Comparison of ENCODE assay signal across 7 cellular contexts in the genomic region with DNA sequence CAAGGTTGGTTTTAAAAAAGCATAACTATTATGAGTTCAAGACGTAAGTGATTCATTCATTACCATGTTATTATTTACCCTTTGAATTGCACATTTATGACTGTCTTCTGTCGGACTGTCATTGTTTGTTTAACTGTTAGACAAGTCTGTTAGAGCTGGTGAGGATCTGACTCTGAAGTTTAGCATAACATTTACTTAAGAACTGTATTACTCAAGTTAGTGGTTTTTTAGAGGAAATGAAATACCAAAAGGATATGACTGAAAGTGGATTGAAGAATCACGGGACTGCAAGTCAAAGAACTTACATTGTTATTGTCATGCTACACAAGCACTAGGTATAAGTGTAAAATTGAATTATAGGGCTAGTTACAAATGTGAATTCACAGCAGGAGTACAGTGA. TPM values are rescaled to one million over a fixed set of nuclear protein-coding genes. Genes with fewer than 3 reads are reported as not detected.
DNase-seq lines count a peak whose midpoint lies in the region; ATAC-seq and TF ChIP-seq lines count a peak whose summit lies in the region.

No MANE protein-coding gene starts in this region.

- peak; percentile 51 for DNase-seq in OCI-LY7 (ENCODE audit: low spot score)
- peak; percentile 91 for DNase-seq in fibroblast of peridontal ligament (ENCODE audit: extremely low read depth)
- no peak for DNase-seq in upper lobe of right lung
- DNase-seq in NCI-H1048 (lab: John Stamatoyannopoulos, UW) = no peak
- no peak for DNase-seq in GM19238 (ENCODE audit: insufficient read length, low spot score)

- H3K9me3 ChIP-seq in OCI-LY7 (ENCODE audit: low read length) = no peaks in the 10 kb centered on the region
- H3K9me3 ChIP-seq in upper lobe of right lung = no peaks in the 10 kb centered on the region

- no peaks in the 10 kb centered on the region for H3K27me3 ChIP-seq in upper lobe of right lung

- peak overlapping the region; percentile 85 for H3K4me2 ChIP-seq in OCI-LY7 (ENCODE audit: low read length)

- H4K20me1 ChIP-seq in OCI-LY7 (ENCODE audit: insufficient read depth, low read length) = peaks cover 28% of the 10 kb centered on the region

- H2AFZ ChIP-seq in OCI-LY7 (ENCODE audit: low read length) = no peak overlapping the region

- CTCF ChIA-PET in OCI-LY7 (lab: Charles Lee; ENCODE audit: unreplicated experiment) = no interaction called here

- H3K27ac ChIP-seq in OCI-LY7 (ENCODE audit: low read depth, low read length, poor library complexity, severe bottlenecking) (peak overlapping the region; percentile 83), upper lobe of right lung (peak overlapping the region; percentile 95)

- POLR2A ChIA-PET in OCI-LY7 (lab: Charles Lee) = interaction anchor here (0.5 to 2.2 kb wide), 8 partner anchors 10 to 798 kb away, joined by 3 to 6 read pairs (median 4); no protein-coding TSS in a partner anchor

- ATAC-seq in GM18858 (IDR thresholded peaks at IDR 0.05; ENCODE audit: unreplicated experiment) (peak; percentile 63), HG02885 (IDR thresholded peaks at IDR 0.05; ENCODE audit: poor library complexity, unreplicated experiment) (peak; percentile 37), upper lobe of right lung (peak; percentile 18)

- 0 out of 2 replicates have a peak, but pooled peaks cover 5% of the 10 kb centered on the region for H3K36me3 ChIP-seq in OCI-LY7 (ENCODE audit: insufficient read depth, low read length)
- H3K36me3 ChIP-seq in upper lobe of right lung = no peaks in the 10 kb centered on the region

- BruUV-seq in OCI-LY7 (replicated peaks; lab: Mats Ljungman, UMichigan) = no TSS peak

- H3K4me1 ChIP-seq in OCI-LY7 (ENCODE audit: insufficient read depth, low read length, poor library complexity, severe bottlenecking) (peaks cover 80% of the 10 kb centered on the region), upper lobe of right lung (peaks cover 64% of the 10 kb centered on the region)

- intact Hi-C loops in OCI-LY7 (cut with micrococcal nuclease; ENCODE audit: unreplicated experiment) (loop anchor here (2.0 kb wide), 2 partner anchors 62 to 312 kb away; no protein-coding TSS in a partner anchor), upper lobe of right lung (cut with DNase I) (no loop called here)

- peak overlapping the region; percentile 92 for H3K4me3 ChIP-seq in OCI-LY7 (ENCODE audit: low read depth, low read length, poor library complexity, severe bottlenecking)
- peak overlapping the region; percentile 98 for H3K4me3 ChIP-seq in upper lobe of right lung

- peaks cover 82% of the 10 kb centered on the region for H3K79me2 ChIP-seq in OCI-LY7 (ENCODE audit: insufficient read depth, low read depth, low read length)

- no peaks in the 10 kb centered on the region for H3K9me2 ChIP-seq in OCI-LY7 (ENCODE audit: insufficient read depth, low read length)

- TF ChIP-seq CTCF in OCI-LY7 (conservative IDR thresholded peaks at IDR 0.05; ENCODE audit: low read length) = no peak
- TF ChIP-seq CTCF in upper lobe of right lung (IDR thresholded peaks at IDR 0.05) = no peak

RNA-seq across cellular contexts. Expression of gene CSGALNACT2, which starts 2.2 kb away (rescaled TPM):
- 13.2 and 16.7 TPM in 2 replicates for total RNA-seq in OCI-LY7 (2014; rRNA removed; shearing (Covaris generic))
- total RNA-seq in OCI-LY7 (2022) (33.6 and 38.8 TPM in 2 replicates), upper lobe of right lung (40.8 TPM)

Comparison
In these comparisons a context has a peak if more than half of its experiments do, and no peak if none do; other contexts are left out.
1. DNase-seq: peak in OCI-LY7 (single experiment) and fibroblast of peridontal ligament (single experiment); none in upper lobe of right lung (single experiment), NCI-H1048 (single experiment) and GM19238 (single experiment).
2. Peak in every context shown above with its lines, with median percentiles within 50 percentile points of each other: ATAC-seq.